ENCODE assay signal across 31 cellular contexts in genomic region chr1:95551201-95551600, GRCh38.
"Had no signal": no experiment of that assay in that cellular context is flagged by ENCODE, and none has a peak within 500 bp of the region (broad histone marks: within the 10 kb centered on the region; RNA-seq: fewer than 3 reads in every experiment).

No MANE protein-coding gene starts in this region.

- H3K4me1 ChIP-seq: adrenal gland, ascending aorta, body of pancreas, breast epithelium had no signal

- DNase-seq: activated effector memory CD4-positive, alpha-beta T cell treated with anti-CD3 and anti-CD28 coated beads, Interleukin-2, amount 50 U/mL, for 16 hours; activated effector memory CD4-positive, alpha-beta T cell treated with Interleukin-2 at 50 U/mL for 16 hours; activated gamma-delta T cell; activated gamma-delta T cell treated with Interleukin-2 at 50 U/mL for 16 hours; activated naive CD4-positive, alpha-beta T cell; activated naive CD4-positive, alpha-beta T cell treated with anti-CD3 and anti-CD28 coated beads for 36 hours; activated naive CD4-positive, alpha-beta T cell treated with anti-CD3 and anti-CD28 coated beads, Interleukin-2, amount 10 ng/mL, durations not matched to agents 7 days and 5 days; activated naive CD4-positive, alpha-beta T cell treated with anti-CD3 and anti-CD28 coated beads, Interleukin-2, amount 50 U/mL, for 16 hours; activated naive CD4-positive, alpha-beta T cell treated with Interleukin-2 at 50 U/mL for 16 hours; activated naive CD8-positive, alpha-beta T cell treated with anti-CD3 and anti-CD28 coated beads for 36 hours; activated naive CD8-positive, alpha-beta T cell treated with anti-CD3 and anti-CD28 coated beads, Interleukin-2, amount 10 ng/mL, durations not matched to agents 7 days and 5 days; activated naive CD8-positive, alpha-beta T cell treated with anti-CD3 and anti-CD28 coated beads, Interleukin-2, amount 50 U/mL, for 24 hours; activated T-cell treated with anti-CD3 and anti-CD28 coated beads, Interleukin-2, amount 50 U/mL, for 24 hours; activated T-cell treated with anti-CD3 and anti-CD28 coated beads, Interleukin-2, amount 50 U/mL, for 4 hours; activated T-cell treated with anti-CD3 and anti-CD28 coated beads, Interleukin-2, amount 50 U/mL, for 48 hours; activated T-cell treated with anti-CD3 and anti-CD28 coated beads, Interleukin-2, amount 50 U/mL, for 72 hours; adrenal gland; amniotic stem cell; amygdala; anterior cingulate cortex; aorta; body of pancreas; brain microvascular endothelial cell; caudate nucleus; central memory CD4-positive, alpha-beta T cell; cerebellar nuclear complex had no signal

- H3K27me3 ChIP-seq: adrenal gland, ascending aorta, body of pancreas, brain microvascular endothelial cell, breast epithelium, cardiac muscle cell had no signal

- ATAC-seq: activated naive CD4-positive, alpha-beta T cell treated with anti-CD3 and anti-CD28 coated beads, Interleukin-2, amount 50 U/mL, for 72 hours; activated naive CD8-positive, alpha-beta T cell treated with anti-CD3 and anti-CD28 coated beads, Interleukin-2, amount 50 U/mL, for 24 hours; activated T-cell treated with anti-CD3 and anti-CD28 coated beads, Interleukin-2, amount 50 U/mL, for 4 hours; activated T-cell treated with anti-CD3 and anti-CD28 coated beads, Interleukin-2, amount 50 U/mL, for 72 hours; activated T-helper 17 cell treated with anti-CD3 and anti-CD28 coated beads, Interleukin-2, amount 50 U/mL, for 72 hours; body of pancreas had no signal

- H3K9me3 ChIP-seq: adrenal gland, body of pancreas, breast epithelium had no signal

- H3K36me3 ChIP-seq: adrenal gland, ascending aorta, brain microvascular endothelial cell, breast epithelium, cardiac muscle cell had no signal

- H3K27ac ChIP-seq: adrenal gland, ascending aorta, body of pancreas, brain microvascular endothelial cell, breast epithelium, cardiac muscle cell had no signal

- H3K4me3 ChIP-seq: adrenal gland, ascending aorta, body of pancreas, breast epithelium, cardiac muscle cell had no signal
